Comparison of ENCODE assay signal across 13 cellular contexts in genomic region chr11:36724742-36725387, GRCh38.
A peak's percentile ranks its signal among the peaks of the same experiment; 100 is the strongest.
DNase-seq lines count a peak whose midpoint lies in the region; ATAC-seq and TF ChIP-seq lines count a peak whose summit lies in the region.
"Had no signal": no experiment of that assay in that cellular context is flagged by ENCODE, and none has a peak within 500 bp of the region (broad histone marks: within the 10 kb centered on the region; RNA-seq: fewer than 3 reads in every experiment).

No MANE protein-coding gene starts in this region.

- H3K27ac ChIP-seq in right atrium auricular region, result no peak overlapping the region
- H3K27ac ChIP-seq in trophoblast cell (ENCODE audit: low read depth, low read length), result no peak overlapping the region
- H3K27ac ChIP-seq: brain microvascular endothelial cell had no signal

- no peak overlapping the region for H2BK5ac ChIP-seq in trophoblast cell (ENCODE audit: low read depth, low read length, poor library complexity)

- no peak overlapping the region for H2BK12ac ChIP-seq in trophoblast cell (ENCODE audit: low read length)

- no peaks in the 10 kb centered on the region for H3K36me3 ChIP-seq in right atrium auricular region
- H3K36me3 ChIP-seq in trophoblast cell (ENCODE audit: control insufficient read depth in 1 of 2, insufficient read depth in 2 of 2, low read length in 2 of 2), result no peaks in the 10 kb centered on the region
- H3K36me3 ChIP-seq: brain microvascular endothelial cell had no signal

- H3K18ac ChIP-seq in trophoblast cell (ENCODE audit: low read length), result no peak overlapping the region

- H3K23ac ChIP-seq in trophoblast cell (ENCODE audit: low read length), result no peak overlapping the region

- DNase-seq in Right ventricle myocardium inferior (ENCODE audit: missing footprints) (no peak), right atrium auricular region (ENCODE audit: low spot score) (no peak), MV-4-11 (lab: John Stamatoyannopoulos, UW) (peak; percentile 76), NCI-H2227 treated with DMSO at 0.1 percent for 48 hours (lab: John Stamatoyannopoulos, UW) (no peak), DMS53 (lab: John Stamatoyannopoulos, UW) (no peak), trophoblast cell (no peak)
- DNase-seq in activated naive CD4-positive, alpha-beta T cell (lab: John Stamatoyannopoulos, UW), result no peak
- DNase-seq: 8988T; activated CD8-positive, alpha-beta memory T cell treated with anti-CD3 and anti-CD28 coated beads, Interleukin-2, amount 10 ng/mL, durations not matched to agents 7 days and 5 days; brain microvascular endothelial cell; SIG-M5 had no signal

- H3K9ac ChIP-seq in trophoblast cell (ENCODE audit: low read length), result no peak overlapping the region

- WGBS in trophoblast cell (ENCODE audit: extremely low coverage, insufficient coverage, insufficient read length), result no CpG with 5 or more reads among the region's 5 CpGs

- H3K14ac ChIP-seq in trophoblast cell (ENCODE audit: low read length), result no peak overlapping the region

- no peak overlapping the region for H3K4ac ChIP-seq in trophoblast cell (ENCODE audit: low read depth, low read length)

- no peak overlapping the region for H4K91ac ChIP-seq in trophoblast cell (ENCODE audit: low read depth, low read length)

- intact Hi-C loops in Right ventricle myocardium inferior (cut with DNase I), result no loop called here

- H2AFZ ChIP-seq in trophoblast cell (ENCODE audit: insufficient read depth, low read length, poor library complexity), result no peak overlapping the region

- H3K79me2 ChIP-seq in trophoblast cell (ENCODE audit: control insufficient read depth, insufficient read depth, low read length, poor library complexity), result no peaks in the 10 kb centered on the region

- no peak overlapping the region for H4K8ac ChIP-seq in trophoblast cell (ENCODE audit: low read depth, low read length)

- ATAC-seq in Right ventricle myocardium inferior (peak; percentile 48), HG02870 (IDR thresholded peaks at IDR 0.05; ENCODE audit: unreplicated experiment) (peak; percentile 85)
- ATAC-seq: activated CD8-positive, alpha-beta memory T cell treated with anti-CD3 and anti-CD28 coated beads, Interleukin-2, amount 10 ng/mL, durations not matched to agents 7 days and 5 days had no signal

- no peak overlapping the region for H2BK120ac ChIP-seq in trophoblast cell (ENCODE audit: insufficient read depth, low read length, poor library complexity)

- H2AK5ac ChIP-seq in trophoblast cell (ENCODE audit: low read length), result no peak overlapping the region

- TF ChIP-seq CTCF in right atrium auricular region (IDR thresholded peaks at IDR 0.05), result no peak

- no peaks in the 10 kb centered on the region for H3K79me1 ChIP-seq in trophoblast cell (ENCODE audit: low read length)

- H3K27me3 ChIP-seq in right atrium auricular region, result no peaks in the 10 kb centered on the region
- no peaks in the 10 kb centered on the region for H3K27me3 ChIP-seq in trophoblast cell (ENCODE audit: insufficient read depth, low read length)
- H3K27me3 ChIP-seq: brain microvascular endothelial cell had no signal

- no peaks in the 10 kb centered on the region for H3K9me3 ChIP-seq in right atrium auricular region
- no peaks in the 10 kb centered on the region for H3K9me3 ChIP-seq in trophoblast cell (ENCODE audit: insufficient read depth, low read depth, low read length)

- no peaks in the 10 kb centered on the region for H3K4me1 ChIP-seq in right atrium auricular region
- H3K4me1 ChIP-seq in trophoblast cell (ENCODE audit: control insufficient read depth in 1 of 2, insufficient read depth in 2 of 2, low read length in 2 of 2), result no peaks in the 10 kb centered on the region

- H3K4me3 ChIP-seq in right atrium auricular region (no peak overlapping the region), trophoblast cell (ENCODE audit: low read depth, low read length) (no peak overlapping the region)
- H3K4me3 ChIP-seq: lung had no signal

- no peak overlapping the region for H4K12ac ChIP-seq in trophoblast cell (ENCODE audit: low read depth, low read length)

- no peak overlapping the region for H3K4me2 ChIP-seq in trophoblast cell (ENCODE audit: low read length)
